ENCODE assay signal across 8 cellular contexts in the genomic region with DNA sequence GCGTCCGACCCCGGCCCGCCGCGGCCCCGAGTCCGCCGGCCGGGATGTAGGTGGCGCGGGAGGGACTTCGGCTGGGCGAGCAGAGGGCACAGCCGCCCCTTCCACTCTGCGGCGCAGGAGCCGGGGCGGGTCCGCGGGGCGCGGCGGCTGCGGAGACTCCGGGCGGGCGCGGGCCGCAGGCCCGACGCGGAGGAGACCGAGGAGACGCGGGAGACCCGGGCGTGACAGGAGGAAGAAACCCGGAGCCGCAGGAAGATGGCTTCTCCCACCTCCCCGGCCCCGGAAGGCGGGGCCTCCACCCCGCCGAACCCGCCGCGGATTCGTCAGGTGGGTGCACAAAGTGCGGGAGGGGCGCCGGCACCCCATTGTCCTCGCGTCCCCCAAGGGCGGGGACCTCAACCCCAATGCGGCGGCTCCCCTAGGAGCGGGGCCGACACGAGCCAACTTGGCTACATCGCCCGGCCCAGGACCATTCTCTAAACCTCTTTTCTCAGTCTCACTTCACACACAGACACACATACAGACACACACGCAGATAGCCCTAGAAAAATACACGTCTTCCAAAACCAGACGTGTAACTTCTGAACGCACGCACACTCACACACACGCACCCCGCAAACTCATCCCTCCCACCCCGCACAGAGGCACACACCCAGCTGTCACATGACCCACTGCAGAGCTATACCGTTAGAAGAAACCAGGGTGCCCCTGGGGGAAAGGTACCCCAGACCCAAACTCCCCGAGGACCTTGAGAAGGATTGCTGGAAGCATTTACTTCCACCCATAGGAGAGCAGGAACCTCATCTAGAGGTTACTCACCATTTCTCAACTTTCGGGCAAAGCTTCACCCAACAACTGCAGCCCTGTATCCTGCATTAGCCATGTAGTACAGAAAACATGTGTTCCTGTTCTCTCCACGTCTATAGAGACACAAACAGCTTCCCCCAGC.
DNase-seq lines count a peak whose midpoint lies in the region; ATAC-seq and TF ChIP-seq lines count a peak whose summit lies in the region.
"Not testable (repeated sequence)": the region's sequence is repeated elsewhere in the genome, so short reads cannot be mapped to it uniquely, and the experiment has no call there.

No MANE protein-coding gene starts in this region.

- not testable (repeated sequence) for H3K9ac ChIP-seq in duodenal mucosa (ENCODE audit: low read depth in 1 of 2, low read length in 2 of 2)

- DNase-seq in NCI-H345 (lab: John Stamatoyannopoulos, UW) (peak; percentile 25), islet precursor cell (peak; percentile 61), psoas muscle (peak; percentile 13 to 52)
- DNase-seq in activated CD8-positive, alpha-beta memory T cell treated with anti-CD3 and anti-CD28 coated beads for 24 hours: peak; percentile 60

- intact Hi-C loops in psoas muscle (cut with DNase I): loop anchor here in 1 of 2 donors (2.0 to 5.0 kb wide), 2 partner anchors 34 to 69 kb away; a partner anchor contains a TSS

- not testable (repeated sequence) for H3K4me1 ChIP-seq in ACC112 (ENCODE audit: control insufficient read depth, insufficient read depth, low read length, unreplicated experiment); duodenal mucosa (ENCODE audit: control insufficient read depth in 1 of 2, insufficient read depth in 2 of 2, low read length in 2 of 2); psoas muscle

- H3K27me3 ChIP-seq in ACC112 (ENCODE audit: insufficient read depth, low read length) (peaks cover 45% of the 10 kb centered on the region), duodenal mucosa (ENCODE audit: control insufficient read depth in 1 of 2, insufficient read depth in 2 of 2, low read length in 2 of 2) (peaks cover 29% of the 10 kb centered on the region in 2 donors)
- H3K27me3 ChIP-seq in psoas muscle (ENCODE audit: insufficient read depth in 3 of 3, low read length in 2 of 3): not testable (repeated sequence)

- TF ChIP-seq CTCF in psoas muscle (IDR thresholded peaks at IDR 0.05): not testable (repeated sequence)

- ATAC-seq in GM18868 (IDR thresholded peaks at IDR 0.05; ENCODE audit: unreplicated experiment): peak; percentile 55
- peak; percentile 47 for ATAC-seq in HG02938 (IDR thresholded peaks at IDR 0.05; ENCODE audit: unreplicated experiment)
- peak; percentile 66 to 79 (median 72) for ATAC-seq in psoas muscle

- not testable (repeated sequence) for H3K36me3 ChIP-seq in ACC112 (ENCODE audit: insufficient read depth, low read length); duodenal mucosa (ENCODE audit: control insufficient read depth in 1 of 2, insufficient read depth in 2 of 2, low read length in 2 of 2); psoas muscle (ENCODE audit: insufficient read depth in 1 of 2, low read depth in 1 of 2)

- H3K27ac ChIP-seq in ACC112 (ENCODE audit: low read depth, low read length); duodenal mucosa (ENCODE audit: low read depth, low read length): not testable (repeated sequence)
- H3K27ac ChIP-seq in psoas muscle: peak overlapping the region; percentile 80

- peak overlapping the region; percentile 73 for H3K4me3 ChIP-seq in ACC112 (ENCODE audit: low read depth, low read length)
- peak overlapping the region; percentile 51 to 61 for H3K4me3 ChIP-seq in duodenal mucosa (ENCODE audit: low read depth in 1 of 2, low read length in 2 of 2)
- peak overlapping the region; percentile 77 for H3K4me3 ChIP-seq in psoas muscle

- H3K79me2 ChIP-seq in ACC112 (ENCODE audit: control insufficient read depth, insufficient read depth, low read length, unreplicated experiment): not testable (repeated sequence)

- WGBS in psoas muscle, 3 donors: 0% methylated on average over 24 to 34 of the region's 74 CpGs

- peak overlapping the region; percentile 62 for H2AFZ ChIP-seq in ACC112 (ENCODE audit: low read length, unreplicated experiment)

- H3K9me3 ChIP-seq in duodenal mucosa (ENCODE audit: control insufficient read depth in 1 of 2, low read length in 2 of 2); psoas muscle: not testable (repeated sequence)
